Comparison of ENCODE assay signal across 25 cellular contexts in the genomic region with DNA sequence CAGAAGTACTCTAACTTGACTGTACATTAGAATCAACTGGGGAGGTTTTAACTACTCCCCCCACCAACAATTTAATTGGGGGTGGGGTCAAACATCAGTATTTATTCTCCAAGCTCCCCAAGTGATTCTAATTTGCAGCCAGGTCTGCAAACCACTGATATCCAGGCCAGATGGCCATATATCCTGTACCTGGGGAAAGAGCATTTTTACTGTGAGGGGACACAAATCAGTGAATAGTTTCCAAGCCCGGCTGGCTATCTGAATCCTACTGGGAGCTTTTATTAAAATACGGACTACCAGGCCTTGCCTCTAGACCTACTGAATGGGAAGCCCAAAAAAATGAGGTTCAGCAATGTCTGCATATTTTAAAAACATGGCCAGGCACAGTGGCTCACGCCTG.
A peak's percentile ranks its signal among the peaks of the same experiment; 100 is the strongest.
DNase-seq lines count a peak whose midpoint lies in the region; ATAC-seq and TF ChIP-seq lines count a peak whose summit lies in the region.
"Had no signal": no experiment of that assay in that cellular context is flagged by ENCODE, and none has a peak within 500 bp of the region (broad histone marks: within the 10 kb centered on the region; RNA-seq: fewer than 3 reads in every experiment).

No MANE protein-coding gene starts in this region.

- ATAC-seq in upper lobe of left lung (ENCODE audit: low FRiP score in 2 of 2) (no peak), GM18867 (IDR thresholded peaks at IDR 0.05; ENCODE audit: unreplicated experiment) (no peak), GM21381 (IDR thresholded peaks at IDR 0.05; ENCODE audit: unreplicated experiment) (no peak)
- ATAC-seq: activated CD4-positive, alpha-beta T cell treated with anti-CD3 and anti-CD28 coated beads for 36 hours; activated T-cell treated with anti-CD3 and anti-CD28 coated beads, Interleukin-2, amount 50 U/mL, for 4 hours; Panc1 had no signal

- H3K4me1 ChIP-seq in mesodermal cell (ENCODE audit: control insufficient read depth, insufficient read depth, low read length, poor library complexity, severe bottlenecking) (peaks cover 40% of the 10 kb centered on the region), upper lobe of left lung (peaks cover 4 to 22% (median 16%) of the 10 kb centered on the region in 4 donors)
- H3K4me1 ChIP-seq: BE2C had no signal

- DNase-seq in DMS 273 (lab: John Stamatoyannopoulos, UW; ENCODE audit: unreplicated experiment) (peak; percentile 54), DMS 273 treated with DMSO at 0.1 percent for 48 hours (lab: John Stamatoyannopoulos, UW) (no peak), cerebellum (ENCODE audit: low spot score) (peak; percentile 34), upper lobe of left lung (no peak), UCSD-AML1 (lab: John Stamatoyannopoulos, UW; ENCODE audit: unreplicated experiment) (no peak)
- DNase-seq: activated CD4-positive, alpha-beta T cell treated with anti-CD3 and anti-CD28 coated beads for 36 hours; activated CD8-positive, alpha-beta memory T cell treated with anti-CD3 and anti-CD28 coated beads for 24 hours; activated naive CD4-positive, alpha-beta T cell; activated T-cell treated with anti-CD3 and anti-CD28 coated beads, Interleukin-2, amount 50 U/mL, for 4 hours; amniotic stem cell; BE2C; H9; hypothalamus; islet precursor cell; naive B cell; NCI-H2107; NCI-H510A; NK-92 treated with Interleukin-12 subunit alpha and Interleukin-12 subunit beta, amount 100 ng/mL, for 24 hours; retina; substantia nigra had no signal

- no peak overlapping the region for H3K4me3 ChIP-seq in mesodermal cell (ENCODE audit: extremely low read depth, insufficient read depth, low read length, poor library complexity, severe bottlenecking)
- H3K4me3 ChIP-seq in upper lobe of left lung: no peak overlapping the region

- no peak for TF ChIP-seq EP300 in upper lobe of left lung (IDR thresholded peaks at IDR 0.05)

- no peak for TF ChIP-seq POLR2A in upper lobe of left lung (IDR thresholded peaks at IDR 0.05)

- no peaks in the 10 kb centered on the region for H3K27me3 ChIP-seq in upper lobe of left lung
- H3K27me3 ChIP-seq: BE2C had no signal

- H3K27ac ChIP-seq in mesodermal cell (ENCODE audit: low read depth, low read length, severe bottlenecking) (peak overlapping the region; percentile 83), upper lobe of left lung (peak overlapping the region in 3 of 4 donors; percentile 28 to 76 (median 49))
- H3K27ac ChIP-seq: 22Rv1 had no signal

- TF ChIP-seq CTCF in upper lobe of left lung (IDR thresholded peaks at IDR 0.05): no peak

- H3K36me3 ChIP-seq in mesodermal cell (ENCODE audit: control insufficient read depth, insufficient read depth, low read length) (peaks cover under 1% of the 10 kb centered on the region), upper lobe of left lung (no peaks in the 10 kb centered on the region)
- H3K36me3 ChIP-seq: BE2C had no signal

- WGBS in mesodermal cell (ENCODE audit: insufficient coverage in 2 of 2), 2 experiments: 85 to 86% methylated on average over 3 of the region's 3 CpGs
- 83 to 93% methylated on average over 2 to 3 of the region's 3 CpGs for WGBS in upper lobe of left lung, 2 donors

- H3K9me3 ChIP-seq in mesodermal cell (ENCODE audit: control insufficient read depth, low read length): no peaks in the 10 kb centered on the region
- no peaks in the 10 kb centered on the region for H3K9me3 ChIP-seq in upper lobe of left lung
- H3K9me3 ChIP-seq: BE2C had no signal

Comparison
In these comparisons a context has a peak if more than half of its experiments do, and no peak if none do; other contexts are left out.
1. DNase-seq: peak in DMS 273 (single experiment) and cerebellum (single experiment); none in DMS 273 treated with DMSO at 0.1 percent for 48 hours (single experiment), upper lobe of left lung (0 of 2) and UCSD-AML1 (single experiment).